In genomic region chr4:38866973-38867477, GRCh38 we compare ENCODE assay signal across 8 cellular contexts.
DNase-seq lines count a peak whose midpoint lies in the region; ATAC-seq and TF ChIP-seq lines count a peak whose summit lies in the region.

No MANE protein-coding gene starts in this region.

- H3K4me3 ChIP-seq in BLaER1: peak overlapping the region; percentile 62
- peak overlapping the region; percentile 65 for H3K4me3 ChIP-seq in brain microvascular endothelial cell (ENCODE audit: low read depth, low read length)
- H3K4me3 ChIP-seq in muscle layer of colon (ENCODE audit: low read depth in 1 of 2, low read length in 2 of 2): peak overlapping the region; percentile 35 to 57

- H3K27me3 ChIP-seq in BLaER1: peaks cover 30% of the 10 kb centered on the region
- H3K27me3 ChIP-seq in brain microvascular endothelial cell (replicated peaks): no peaks in the 10 kb centered on the region
- no peaks in the 10 kb centered on the region for H3K27me3 ChIP-seq in muscle layer of colon (ENCODE audit: control insufficient read depth in 1 of 2, insufficient read depth in 2 of 2, low read length in 2 of 2)

- no peak for DNase-seq in brain microvascular endothelial cell
- DNase-seq in NCI-H187 treated with DMSO at 0.1 percent for 48 hours (lab: John Stamatoyannopoulos, UW): no peak
- DNase-seq in NCI-H1092 (lab: John Stamatoyannopoulos, UW): no peak
- DNase-seq in activated CD4-positive, CD25-positive, alpha-beta regulatory T cell (lab: John Stamatoyannopoulos, UW): no peak

- TF ChIP-seq CTCF in brain microvascular endothelial cell (IDR thresholded peaks at IDR 0.05; ENCODE audit: low read depth, low read length, missing control alignments): no peak

- H3K4me1 ChIP-seq in BLaER1: no peaks in the 10 kb centered on the region
- peaks cover 33% of the 10 kb centered on the region for H3K4me1 ChIP-seq in muscle layer of colon (ENCODE audit: insufficient read depth, low read length)

- in situ Hi-C loops in brain microvascular endothelial cell (cut with HindIII; ENCODE audit: low pct_ligation_motif_present, low sequenced_read_pairs): no loop called here

- no peaks in the 10 kb centered on the region for H4K20me1 ChIP-seq in BLaER1

- H3K9me3 ChIP-seq in BLaER1: no peaks in the 10 kb centered on the region
- no peaks in the 10 kb centered on the region for H3K9me3 ChIP-seq in muscle layer of colon (ENCODE audit: low read length)

- H3K36me3 ChIP-seq in BLaER1 (no peaks in the 10 kb centered on the region), brain microvascular endothelial cell (replicated peaks) (peaks cover 15% of the 10 kb centered on the region), muscle layer of colon (ENCODE audit: insufficient read depth, low read length) (peaks cover 7% of the 10 kb centered on the region)

- H3K27ac ChIP-seq in BLaER1: no peak overlapping the region
- peak overlapping the region; percentile 93 for H3K27ac ChIP-seq in brain microvascular endothelial cell
- peak overlapping the region; percentile 62 for H3K27ac ChIP-seq in muscle layer of colon (ENCODE audit: low read depth, low read length)

- peak; percentile 13 for ATAC-seq in HG03039 (IDR thresholded peaks at IDR 0.05; ENCODE audit: unreplicated experiment)
- no peak for ATAC-seq in GM21825 (IDR thresholded peaks at IDR 0.05; ENCODE audit: unreplicated experiment)

- H3K4me2 ChIP-seq in BLaER1: no peak overlapping the region; the same call in 1 of the 2 replicates

- H3K9ac ChIP-seq in BLaER1: no peak overlapping the region
- peak overlapping the region; percentile 45 for H3K9ac ChIP-seq in muscle layer of colon (ENCODE audit: low read length)
